Comparison of ENCODE assay signal across 9 cellular contexts in genomic region chr11:1401656-1402221, GRCh38. TPM values are rescaled to one million over a fixed set of nuclear protein-coding genes. Genes with fewer than 3 reads are reported as not detected.
DNase-seq lines count a peak whose midpoint lies in the region; ATAC-seq and TF ChIP-seq lines count a peak whose summit lies in the region.
"Had no signal": no experiment of that assay in that cellular context is flagged by ENCODE, and none has a peak within 500 bp of the region (broad histone marks: within the 10 kb centered on the region; RNA-seq: fewer than 3 reads in every experiment).

No MANE protein-coding gene starts in this region.

- no peak overlapping the region for H3K27ac ChIP-seq in psoas muscle
- H3K27ac ChIP-seq: SK-N-MC had no signal

- intact Hi-C loops in activated naive CD4-positive, alpha-beta T cell treated with anti-CD3 and anti-CD28 coated beads for 36 hours (cut with micrococcal nuclease), result no loop called here
- intact Hi-C loops in head of caudate nucleus (cut with DNase I) (no loop called here), psoas muscle (cut with DNase I) (no loop called here)

- H3K36me3 Mint-ChIP-seq in activated naive CD4-positive, alpha-beta T cell treated with anti-CD3 and anti-CD28 coated beads for 36 hours (ENCODE audit: low read depth), result no peaks in the 10 kb centered on the region

- no peaks in the 10 kb centered on the region for H3K9me3 Mint-ChIP-seq in activated naive CD4-positive, alpha-beta T cell treated with anti-CD3 and anti-CD28 coated beads for 36 hours

- H3K4me1 Mint-ChIP-seq in activated naive CD4-positive, alpha-beta T cell treated with anti-CD3 and anti-CD28 coated beads for 36 hours (ENCODE audit: low read depth), result no peaks in the 10 kb centered on the region

- no peak overlapping the region for H3K4me3 Mint-ChIP-seq in activated naive CD4-positive, alpha-beta T cell treated with anti-CD3 and anti-CD28 coated beads for 36 hours

- TF ChIP-seq CTCF in psoas muscle (IDR thresholded peaks at IDR 0.05), result no peak

- H3K4me3 ChIP-seq in psoas muscle, result no peak overlapping the region
- H3K4me3 ChIP-seq: SK-N-MC had no signal

- WGBS in psoas muscle, 3 donors, result 16 to 21% (median 20%) methylated on average over 20 to 23 of the region's 23 CpGs

- H3K9me3 ChIP-seq in psoas muscle, result no peaks in the 10 kb centered on the region

- no peaks in the 10 kb centered on the region for H3K36me3 ChIP-seq in psoas muscle (ENCODE audit: insufficient read depth in 1 of 2, low read depth in 1 of 2)

- CTCF ChIA-PET in activated naive CD4-positive, alpha-beta T cell treated with anti-CD3 and anti-CD28 coated beads for 36 hours (lab: Charles Lee), result no interaction called here

- peak; percentile 56 to 68 (median 60) for ATAC-seq in psoas muscle
- no peak for ATAC-seq in HG03378 (IDR thresholded peaks at IDR 0.05; ENCODE audit: unreplicated experiment)
- no peak for ATAC-seq in HG03571 (IDR thresholded peaks at IDR 0.05; ENCODE audit: unreplicated experiment)

- H3K27ac Mint-ChIP-seq in activated naive CD4-positive, alpha-beta T cell treated with anti-CD3 and anti-CD28 coated beads for 36 hours, result no peak overlapping the region

- DNase-seq in NCI-H2081 (lab: John Stamatoyannopoulos, UW) (peak; percentile 28 to 41), NCI-H2081 treated with DMSO at 0.1 percent for 48 hours (lab: John Stamatoyannopoulos, UW) (no peak), NCI-H345 (lab: John Stamatoyannopoulos, UW) (peak; percentile 37), head of caudate nucleus (peak; percentile 56 to 91 (median 78)), psoas muscle (peak; percentile 70 to 81)
- peak; percentile 56 for DNase-seq in activated naive CD4-positive, alpha-beta T cell treated with anti-CD3 and anti-CD28 coated beads for 36 hours

- H3K27me3 ChIP-seq in psoas muscle (ENCODE audit: insufficient read depth in 3 of 3, low read length in 2 of 3), result peaks cover 0 to 46% (median 15%) of the 10 kb centered on the region in 3 donors

- H3K4me1 ChIP-seq in psoas muscle, result no peaks in the 10 kb centered on the region

- no peaks in the 10 kb centered on the region for H3K27me3 Mint-ChIP-seq in activated naive CD4-positive, alpha-beta T cell treated with anti-CD3 and anti-CD28 coated beads for 36 hours (ENCODE audit: low read depth)

RNA-seq across cellular contexts. Expression of gene BRSK2, which starts 12.0 kb away (rescaled TPM):
- under 1 TPM; 0.17 to 0.44 TPM for total RNA-seq in activated naive CD4-positive, alpha-beta T cell treated with anti-CD3 and anti-CD28 coated beads for 36 hours
- total RNA-seq in psoas muscle, result under 1 TPM; 0.19 to 0.47 (median 0.29) TPM
- polyA plus RNA-seq in psoas muscle, result under 1 TPM; 0.26 to 0.78 (median 0.44) TPM

Comparison
In these comparisons a context has a peak if more than half of its experiments do, and no peak if none do; other contexts are left out.
1. ATAC-seq: peak in psoas muscle (4 of 4); none in HG03378 (single experiment) and HG03571 (single experiment).